In the genomic region with DNA sequence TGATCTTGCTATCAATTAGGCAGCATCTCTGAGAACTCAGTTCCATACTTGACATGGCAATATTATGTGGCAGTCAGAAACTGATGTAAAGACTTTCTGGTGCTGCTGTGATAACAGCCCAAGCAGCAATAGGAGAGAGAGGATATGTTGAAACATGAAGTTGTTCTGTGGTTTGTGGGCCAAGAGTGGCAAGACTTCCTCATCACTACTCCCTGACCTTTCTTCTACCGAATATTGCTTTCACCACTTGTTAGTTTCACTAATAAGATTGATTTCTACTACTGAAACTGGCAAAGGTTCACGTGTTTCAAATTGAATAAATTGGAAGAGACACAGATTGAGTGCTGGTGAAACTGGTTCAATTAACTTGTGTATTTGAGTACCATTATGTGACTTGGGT, we compare ENCODE assay signal across 9 cellular contexts.
DNase-seq lines count a peak whose midpoint lies in the region; ATAC-seq, FAIRE-seq and TF ChIP-seq lines count a peak whose summit lies in the region.
"Had no signal": no experiment of that assay in that cellular context is flagged by ENCODE, and none has a peak within 500 bp of the region (broad histone marks: within the 10 kb centered on the region; RNA-seq: fewer than 3 reads in every experiment).

No MANE protein-coding gene starts in this region.

- no peaks in the 10 kb centered on the region for H3K36me3 ChIP-seq in astrocyte (ENCODE audit: insufficient read depth, low read length)

- no peaks in the 10 kb centered on the region for H3K27me3 Mint-ChIP-seq in astrocyte (ENCODE audit: low read depth, unreplicated experiment)
- no peaks in the 10 kb centered on the region for H3K27me3 Mint-ChIP-seq in stimulated activated naive B cell treated with anti-CD40 and anti-IgM and Interleukin-4, amounts not matched to agents 10 μg/mL and 1 μg/mL and 100 μg/mL, for 72 hours
- H3K27me3 Mint-ChIP-seq: central memory CD8-positive, alpha-beta T cell had no signal

- no peak overlapping the region for H3K9ac ChIP-seq in astrocyte (ENCODE audit: low read length)

- H3K4me1 ChIP-seq in astrocyte (ENCODE audit: insufficient read depth, low read length), result no peaks in the 10 kb centered on the region

- H3K79me2 ChIP-seq in astrocyte (ENCODE audit: insufficient read depth, low read length), result no peaks in the 10 kb centered on the region

- DNase-seq in HT1080 (ENCODE audit: low read depth) (peak; percentile 11), astrocyte (ENCODE audit: low read depth) (peak; percentile 3), NK-92 (lab: John Stamatoyannopoulos, UW; ENCODE audit: unreplicated experiment) (no peak)
- no peak for DNase-seq in stimulated activated naive B cell treated with anti-CD40 and anti-IgM and Interleukin-4, amounts not matched to agents 10 μg/mL and 1 μg/mL and 100 μg/mL, for 72 hours
- no peak for DNase-seq in stimulated activated effector memory CD8-positive, alpha-beta T cell treated with anti-CD3 and anti-CD28 coated beads, Interleukin-12 subunit alpha, Interleukin-12 subunit beta, amount 100 ng/mL, for 72 hours (ENCODE audit: low spot score in 2 of 2)
- DNase-seq: midbrain had no signal

- no peak for TF ChIP-seq CTCF in astrocyte (IDR thresholded peaks at IDR 0.05; ENCODE audit: insufficient read depth, low read depth, low read length)

- H3K4me1 Mint-ChIP-seq in astrocyte (ENCODE audit: low read depth, unreplicated experiment), result peaks cover 18% of the 10 kb centered on the region
- H3K4me1 Mint-ChIP-seq in stimulated activated naive B cell treated with anti-CD40 and anti-IgM and Interleukin-4, amounts not matched to agents 10 μg/mL and 1 μg/mL and 100 μg/mL, for 72 hours, result no peaks in the 10 kb centered on the region
- H3K4me1 Mint-ChIP-seq in stimulated activated effector memory CD8-positive, alpha-beta T cell treated with anti-CD3 and anti-CD28 coated beads, Interleukin-12 subunit alpha, Interleukin-12 subunit beta, amount 100 ng/mL, for 72 hours, result no peaks in the 10 kb centered on the region
- H3K4me1 Mint-ChIP-seq: central memory CD8-positive, alpha-beta T cell had no signal

- H3K9me3 ChIP-seq in astrocyte (ENCODE audit: insufficient read depth, low read depth, low read length), result no peaks in the 10 kb centered on the region

- no peak overlapping the region for H3K4me3 ChIP-seq in astrocyte (ENCODE audit: insufficient read depth, low read depth, low read length)

- no peak overlapping the region for H2AFZ ChIP-seq in astrocyte (ENCODE audit: low read depth, low read length)

- H3K4me2 ChIP-seq in astrocyte (ENCODE audit: low read length), result no peak overlapping the region

- no peak overlapping the region for H3K4me3 Mint-ChIP-seq in astrocyte (ENCODE audit: unreplicated experiment)
- H3K4me3 Mint-ChIP-seq in stimulated activated naive B cell treated with anti-CD40 and anti-IgM and Interleukin-4, amounts not matched to agents 10 μg/mL and 1 μg/mL and 100 μg/mL, for 72 hours, result no peak overlapping the region
- no peak overlapping the region for H3K4me3 Mint-ChIP-seq in stimulated activated effector memory CD8-positive, alpha-beta T cell treated with anti-CD3 and anti-CD28 coated beads, Interleukin-12 subunit alpha, Interleukin-12 subunit beta, amount 100 ng/mL, for 72 hours
- H3K4me3 Mint-ChIP-seq: central memory CD8-positive, alpha-beta T cell had no signal

- no peaks in the 10 kb centered on the region for H3K9me3 Mint-ChIP-seq in astrocyte (ENCODE audit: unreplicated experiment)
- peaks cover 0 to 5% of the 10 kb centered on the region in 2 donors for H3K9me3 Mint-ChIP-seq in stimulated activated naive B cell treated with anti-CD40 and anti-IgM and Interleukin-4, amounts not matched to agents 10 μg/mL and 1 μg/mL and 100 μg/mL, for 72 hours
- peaks cover 14% of the 10 kb centered on the region for H3K9me3 Mint-ChIP-seq in stimulated activated effector memory CD8-positive, alpha-beta T cell treated with anti-CD3 and anti-CD28 coated beads, Interleukin-12 subunit alpha, Interleukin-12 subunit beta, amount 100 ng/mL, for 72 hours

- no peaks in the 10 kb centered on the region for H3K36me3 Mint-ChIP-seq in astrocyte (ENCODE audit: low read depth, unreplicated experiment)
- H3K36me3 Mint-ChIP-seq in stimulated activated naive B cell treated with anti-CD40 and anti-IgM and Interleukin-4, amounts not matched to agents 10 μg/mL and 1 μg/mL and 100 μg/mL, for 72 hours, result no peaks in the 10 kb centered on the region
- H3K36me3 Mint-ChIP-seq in stimulated activated effector memory CD8-positive, alpha-beta T cell treated with anti-CD3 and anti-CD28 coated beads, Interleukin-12 subunit alpha, Interleukin-12 subunit beta, amount 100 ng/mL, for 72 hours, result no peaks in the 10 kb centered on the region

- H3K27ac Mint-ChIP-seq in astrocyte (ENCODE audit: unreplicated experiment), result no peak overlapping the region
- no peak overlapping the region for H3K27ac Mint-ChIP-seq in stimulated activated naive B cell treated with anti-CD40 and anti-IgM and Interleukin-4, amounts not matched to agents 10 μg/mL and 1 μg/mL and 100 μg/mL, for 72 hours
- no peak overlapping the region for H3K27ac Mint-ChIP-seq in stimulated activated effector memory CD8-positive, alpha-beta T cell treated with anti-CD3 and anti-CD28 coated beads, Interleukin-12 subunit alpha, Interleukin-12 subunit beta, amount 100 ng/mL, for 72 hours

- no peaks in the 10 kb centered on the region for H4K20me1 ChIP-seq in astrocyte (ENCODE audit: insufficient read depth, low read length)

- H3K27me3 ChIP-seq in astrocyte (ENCODE audit: insufficient read depth, low read length), result no peaks in the 10 kb centered on the region

- H3K27ac ChIP-seq in astrocyte (ENCODE audit: low read depth, low read length), result no peak overlapping the region

- ATAC-seq in GM21526 (IDR thresholded peaks at IDR 0.05; ENCODE audit: low FRiP score, unreplicated experiment) (peak; percentile 58), HG02840 (IDR thresholded peaks at IDR 0.05; ENCODE audit: low FRiP score, unreplicated experiment) (no peak)
- peak; percentile 45 to 58 for ATAC-seq in stimulated activated naive B cell treated with anti-CD40 and anti-IgM and Interleukin-4, amounts not matched to agents 10 μg/mL and 1 μg/mL and 100 μg/mL, for 72 hours (replicated peaks)
- no peak for ATAC-seq in stimulated activated effector memory CD8-positive, alpha-beta T cell treated with anti-CD3 and anti-CD28 coated beads, Interleukin-12 subunit alpha, Interleukin-12 subunit beta, amount 100 ng/mL, for 72 hours

- FAIRE-seq in astrocyte (lab: Jason Lieb, UNC), result no peak

Comparison
In these comparisons a context has a peak if more than half of its experiments do, and no peak if none do; other contexts are left out.
1. ATAC-seq: peak in GM21526 (single experiment) and stimulated activated naive B cell treated with anti-CD40 and anti-IgM and Interleukin-4, amounts not matched to agents 10 μg/mL and 1 μg/mL and 100 μg/mL, for 72 hours (2 of 2); none in stimulated activated effector memory CD8-positive, alpha-beta T cell treated with anti-CD3 and anti-CD28 coated beads, Interleukin-12 subunit alpha, Interleukin-12 subunit beta, amount 100 ng/mL, for 72 hours (single experiment) and HG02840 (single experiment).
2. DNase-seq: peak in HT1080 (single experiment) and astrocyte (single experiment); none in stimulated activated naive B cell treated with anti-CD40 and anti-IgM and Interleukin-4, amounts not matched to agents 10 μg/mL and 1 μg/mL and 100 μg/mL, for 72 hours (single experiment), stimulated activated effector memory CD8-positive, alpha-beta T cell treated with anti-CD3 and anti-CD28 coated beads, Interleukin-12 subunit alpha, Interleukin-12 subunit beta, amount 100 ng/mL, for 72 hours (0 of 2) and NK-92 (single experiment).